Comparison of ENCODE assay signal across 8 cellular contexts in the genomic region with DNA sequence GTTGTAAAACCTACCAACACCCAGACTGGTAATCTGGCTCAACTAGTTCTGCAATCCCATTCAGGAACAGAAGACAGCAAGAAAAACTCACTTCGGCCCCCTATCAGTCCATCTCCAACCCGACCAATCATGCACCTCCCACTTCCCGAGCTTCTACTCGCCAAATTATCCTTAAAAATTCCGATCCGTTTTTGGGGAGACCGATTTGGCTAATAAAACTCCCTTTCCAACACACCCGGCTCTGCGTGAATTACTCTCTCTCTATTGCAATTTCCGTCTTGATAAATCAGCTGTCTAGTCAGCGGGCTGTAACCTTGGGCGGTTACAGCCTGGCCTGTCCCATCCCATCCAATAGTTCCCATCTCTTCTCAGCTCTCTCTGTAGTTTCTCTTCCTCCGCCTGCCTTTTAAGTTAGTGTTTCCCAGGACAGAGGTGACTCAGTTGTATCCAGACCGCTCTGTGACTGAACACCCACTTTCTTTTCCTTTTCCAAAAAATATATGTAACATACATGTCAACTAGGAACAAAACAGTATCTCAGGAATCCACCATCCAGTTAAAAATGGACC. TPM values are rescaled to one million over a fixed set of nuclear protein-coding genes. Genes with fewer than 3 reads are reported as not detected.
DNase-seq lines count a peak whose midpoint lies in the region; ATAC-seq and TF ChIP-seq lines count a peak whose summit lies in the region.

No MANE protein-coding gene starts in this region.

- H3K36me3 ChIP-seq in endocrine pancreas (ENCODE audit: control insufficient read depth, insufficient read depth, low read length) (no peaks in the 10 kb centered on the region), thyroid gland (no peaks in the 10 kb centered on the region)

- H3K9ac ChIP-seq in endocrine pancreas (ENCODE audit: control insufficient read depth, insufficient read depth, low read length) = peak overlapping the region; percentile 78

- no peak for TF ChIP-seq POLR2A in thyroid gland (IDR thresholded peaks at IDR 0.05)

- H3K4me3 ChIP-seq in endocrine pancreas (ENCODE audit: control insufficient read depth, insufficient read depth, low read length) (peak overlapping the region; percentile 91), thyroid gland (replicated peaks in 1 of 3) (peak overlapping the region; percentile 54 to 96 (median 72))

- peak overlapping the region; percentile 89 for H3K4me3 Mint-ChIP-seq in T-helper 1 cell treated with Interleukin-12 subunit alpha and Interleukin-12 subunit beta and Interleukin-4 antibody, amounts not matched to agents 30 μg/mL and 1 μg/mL, for 36 hours
- H3K4me3 Mint-ChIP-seq in mesothelial cell of epicardium = peak overlapping the region; percentile 80

- ATAC-seq in GM18867 (IDR thresholded peaks at IDR 0.05; ENCODE audit: unreplicated experiment) = peak; percentile 24

- H3K27ac ChIP-seq in thyroid gland = peak overlapping the region; percentile 83 to 86 (median 85)

- H3K9me3 Mint-ChIP-seq in T-helper 1 cell treated with Interleukin-12 subunit alpha and Interleukin-12 subunit beta and Interleukin-4 antibody, amounts not matched to agents 30 μg/mL and 1 μg/mL, for 36 hours = no peaks in the 10 kb centered on the region
- no peaks in the 10 kb centered on the region for H3K9me3 Mint-ChIP-seq in mesothelial cell of epicardium

- H3K27me3 ChIP-seq in endocrine pancreas (ENCODE audit: control insufficient read depth, insufficient read depth, low read length) = no peaks in the 10 kb centered on the region
- H3K27me3 ChIP-seq in thyroid gland = no peaks in the 10 kb centered on the region

- WGBS in thyroid gland, 2 donors = 0 to 3% methylated on average over 14 of the region's 14 CpGs

- TF ChIP-seq CTCF in mesothelial cell of epicardium (IDR thresholded peaks at IDR 0.05; ENCODE audit: unreplicated experiment) (no peak), thyroid gland (IDR thresholded peaks at IDR 0.05) (no peak)

- peaks cover 12% of the 10 kb centered on the region for H3K36me3 Mint-ChIP-seq in T-helper 1 cell treated with Interleukin-12 subunit alpha and Interleukin-12 subunit beta and Interleukin-4 antibody, amounts not matched to agents 30 μg/mL and 1 μg/mL, for 36 hours (ENCODE audit: low read depth)
- H3K36me3 Mint-ChIP-seq in mesothelial cell of epicardium = peaks cover 2% of the 10 kb centered on the region

- H3K4me1 Mint-ChIP-seq in T-helper 1 cell treated with Interleukin-12 subunit alpha and Interleukin-12 subunit beta and Interleukin-4 antibody, amounts not matched to agents 30 μg/mL and 1 μg/mL, for 36 hours (ENCODE audit: low read depth) = peaks cover 48% of the 10 kb centered on the region
- peaks cover 45% of the 10 kb centered on the region for H3K4me1 Mint-ChIP-seq in mesothelial cell of epicardium

- no peaks in the 10 kb centered on the region for H3K4me1 ChIP-seq in endocrine pancreas (ENCODE audit: control insufficient read depth, insufficient read depth, low read length)
- H3K4me1 ChIP-seq in thyroid gland = peaks cover 20 to 22% of the 10 kb centered on the region in 2 donors

- H3K9me3 ChIP-seq in endocrine pancreas (ENCODE audit: control insufficient read depth, low read length) (no peaks in the 10 kb centered on the region), thyroid gland (no peaks in the 10 kb centered on the region)

- peaks cover 2% of the 10 kb centered on the region for H3K27me3 Mint-ChIP-seq in T-helper 1 cell treated with Interleukin-12 subunit alpha and Interleukin-12 subunit beta and Interleukin-4 antibody, amounts not matched to agents 30 μg/mL and 1 μg/mL, for 36 hours (ENCODE audit: low read depth)
- H3K27me3 Mint-ChIP-seq in mesothelial cell of epicardium (ENCODE audit: low read depth) = peaks cover 7% of the 10 kb centered on the region

- DNase-seq in CD1c-positive myeloid dendritic cell (ENCODE audit: extremely low spot score) = peak; percentile 73
- peak; percentile 53 for DNase-seq in HPDE6-E6E7 (ENCODE audit: extremely low spot score)
- DNase-seq in mesothelial cell of epicardium (ENCODE audit: low spot score in 2 of 2, unreplicated experiment in 2 of 2) = no peak
- DNase-seq in thyroid gland = peak; percentile 13 to 27
- no peak for DNase-seq in COR-L47 (lab: John Stamatoyannopoulos, UW)

- peak overlapping the region; percentile 92 for H3K27ac Mint-ChIP-seq in T-helper 1 cell treated with Interleukin-12 subunit alpha and Interleukin-12 subunit beta and Interleukin-4 antibody, amounts not matched to agents 30 μg/mL and 1 μg/mL, for 36 hours
- H3K27ac Mint-ChIP-seq in mesothelial cell of epicardium = peak overlapping the region; percentile 98

- intact Hi-C loops in thyroid gland (cut with DNase I) = no loop called here

RNA-seq across cellular contexts. Expression of gene ACAD9, which starts 0.8 kb away (rescaled TPM):
- total RNA-seq in mesothelial cell of epicardium (54.9 to 61.8 TPM (median 61.8 TPM) in 3 replicates), thyroid gland (10 to 100 TPM; 38.4 to 78.8 (median 61.0) TPM)

Comparison
In these comparisons a context has a peak if more than half of its experiments do, and no peak if none do; other contexts are left out.
1. DNase-seq: peak in CD1c-positive myeloid dendritic cell (single experiment), HPDE6-E6E7 (single experiment) and thyroid gland (2 of 2); none in mesothelial cell of epicardium (0 of 2) and COR-L47 (single experiment).